ENCODE assay signal across 21 cellular contexts in genomic region chr17:7107012-7107754, GRCh38. TPM values are rescaled to one million over a fixed set of nuclear protein-coding genes. Genes with fewer than 3 reads are reported as not detected.
A peak's percentile ranks its signal among the peaks of the same experiment; 100 is the strongest.
DNase-seq lines count a peak whose midpoint lies in the region; ATAC-seq, FAIRE-seq and TF ChIP-seq lines count a peak whose summit lies in the region.
"Had no signal": no experiment of that assay in that cellular context is flagged by ENCODE, and none has a peak within 500 bp of the region (broad histone marks: within the 10 kb centered on the region; RNA-seq: fewer than 3 reads in every experiment).

No MANE protein-coding gene starts in this region.

- no peaks in the 10 kb centered on the region for H3K36me3 ChIP-seq in kidney (ENCODE audit: control insufficient read depth in 1 of 2, insufficient read depth in 2 of 2, low read length in 2 of 2)
- H3K36me3 ChIP-seq: cardiac muscle cell, uterus had no signal

- peaks cover 0 to 2% (median 0%) of the 10 kb centered on the region in 7 donors for H3K9me3 Mint-ChIP-seq in CD14-positive monocyte
- H3K9me3 Mint-ChIP-seq in endothelial cell (ENCODE audit: unreplicated experiment) = peaks cover 3% of the 10 kb centered on the region
- no peaks in the 10 kb centered on the region for H3K9me3 Mint-ChIP-seq in stimulated activated naive CD8-positive, alpha-beta T cell treated with anti-CD3 and anti-CD28 coated beads, Interleukin-15, amount 100 ng/mL, for 72 hours
- H3K9me3 Mint-ChIP-seq: activated B cell treated with CpG ODN at 0.5 μM for 24 hours; activated T-helper 1 cell treated with anti-CD3 and anti-CD28 coated beads, Interleukin-12 subunit alpha, Interleukin-12 subunit beta, Interleukin-2, Interleukin-4 antibody, amounts not matched to agents 30 ng/mL and 10 ng/mL and 1 ng/mL, durations not matched to agents 14 hours and 24 hours and 36 hours had no signal

- FAIRE-seq in kidney (lab: Jason Lieb, UNC) = no peak
- FAIRE-seq: GM18507, GM19239 had no signal

- H3K4me1 Mint-ChIP-seq in CD14-positive monocyte = peaks cover 33% of the 10 kb centered on the region
- peaks cover 30% of the 10 kb centered on the region for H3K4me1 Mint-ChIP-seq in endothelial cell (ENCODE audit: unreplicated experiment)
- peaks cover 11% of the 10 kb centered on the region for H3K4me1 Mint-ChIP-seq in stimulated activated naive CD8-positive, alpha-beta T cell treated with anti-CD3 and anti-CD28 coated beads, Interleukin-15, amount 100 ng/mL, for 72 hours

- no peak overlapping the region for H3K4me3 Mint-ChIP-seq in CD14-positive monocyte
- peak overlapping the region; percentile 24 for H3K4me3 Mint-ChIP-seq in endothelial cell (ENCODE audit: unreplicated experiment)
- no peak overlapping the region for H3K4me3 Mint-ChIP-seq in stimulated activated naive CD8-positive, alpha-beta T cell treated with anti-CD3 and anti-CD28 coated beads, Interleukin-15, amount 100 ng/mL, for 72 hours
- H3K4me3 Mint-ChIP-seq: activated B cell treated with CpG ODN at 0.5 μM for 24 hours; activated T-helper 1 cell treated with anti-CD3 and anti-CD28 coated beads, Interleukin-12 subunit alpha, Interleukin-12 subunit beta, Interleukin-2, Interleukin-4 antibody, amounts not matched to agents 30 ng/mL and 10 ng/mL and 1 ng/mL, durations not matched to agents 14 hours and 24 hours and 36 hours; nephron progenitor cell; T-helper 17 cell had no signal

- H3K27ac Mint-ChIP-seq in CD14-positive monocyte (peak overlapping the region in 4 of 7 donors; percentile 1 to 8 (median 1)), endothelial cell (ENCODE audit: unreplicated experiment) (no peak overlapping the region)
- no peak overlapping the region for H3K27ac Mint-ChIP-seq in stimulated activated naive CD8-positive, alpha-beta T cell treated with anti-CD3 and anti-CD28 coated beads, Interleukin-15, amount 100 ng/mL, for 72 hours
- H3K27ac Mint-ChIP-seq: activated B cell treated with CpG ODN at 0.5 μM for 24 hours; activated T-helper 1 cell treated with anti-CD3 and anti-CD28 coated beads, Interleukin-12 subunit alpha, Interleukin-12 subunit beta, Interleukin-2, Interleukin-4 antibody, amounts not matched to agents 30 ng/mL and 10 ng/mL and 1 ng/mL, durations not matched to agents 14 hours and 24 hours and 36 hours; nephron progenitor cell; T-helper 17 cell had no signal

- no peaks in the 10 kb centered on the region for H3K9me3 ChIP-seq in kidney (ENCODE audit: control insufficient read depth in 1 of 2, low read length in 2 of 2)
- H3K9me3 ChIP-seq: uterus had no signal

- ATAC-seq in HG02763 (IDR thresholded peaks at IDR 0.05; ENCODE audit: unreplicated experiment) = no peak
- no peak for ATAC-seq in stimulated activated naive CD8-positive, alpha-beta T cell treated with anti-CD3 and anti-CD28 coated beads, Interleukin-15, amount 100 ng/mL, for 72 hours
- ATAC-seq: T-helper 17 cell had no signal

- H3K4me3 ChIP-seq in kidney (ENCODE audit: low read length in 2 of 2) = no peak overlapping the region
- H3K4me3 ChIP-seq: cardiac muscle cell, uterus had no signal

- H3K9ac ChIP-seq in kidney (ENCODE audit: low read length in 2 of 2) = no peak overlapping the region

- H3K36me3 Mint-ChIP-seq in CD14-positive monocyte (peaks cover 39 to 72% of the 10 kb centered on the region in 2 donors), endothelial cell (ENCODE audit: low read depth, unreplicated experiment) (peaks cover 13% of the 10 kb centered on the region)

- no peak overlapping the region for H3K27ac ChIP-seq in kidney (ENCODE audit: low read depth in 2 of 2, low read length in 2 of 2)
- H3K27ac ChIP-seq: cardiac muscle cell, uterus had no signal

- intact Hi-C loops in CD14-positive monocyte (cut with micrococcal nuclease) = no loop called here
- intact Hi-C loops in kidney (cut with DNase I) = no loop called here

- H3K4me1 ChIP-seq in kidney (ENCODE audit: control insufficient read depth in 1 of 2, insufficient read depth in 1 of 2, low read depth in 1 of 2, low read length in 2 of 2) = no peaks in the 10 kb centered on the region
- H3K4me1 ChIP-seq: uterus had no signal

- TF ChIP-seq CTCF in CD14-positive monocyte (IDR thresholded peaks at IDR 0.05) (no peak), endothelial cell (IDR thresholded peaks at IDR 0.05; ENCODE audit: unreplicated experiment) (no peak), kidney (IDR thresholded peaks at IDR 0.05; ENCODE audit: borderline replicate concordance, extremely low read depth, insufficient read depth) (no peak)

- DNase-seq in CD14-positive monocyte (ENCODE audit: low spot score) (no peak), NCI-H1092 (lab: John Stamatoyannopoulos, UW) (peak; percentile 16), NCI-H510A (lab: John Stamatoyannopoulos, UW) (peak; percentile 38), endothelial cell (ENCODE audit: low spot score) (no peak), NCI-H1694 treated with DMSO at 0.1 percent for 48 hours (lab: John Stamatoyannopoulos, UW) (no peak), kidney (no peak)
- DNase-seq in stimulated activated naive CD8-positive, alpha-beta T cell treated with anti-CD3 and anti-CD28 coated beads, Interleukin-15, amount 100 ng/mL, for 72 hours = no peak
- DNase-seq: activated B cell treated with CpG ODN at 0.5 μM for 24 hours; activated CD8-positive, alpha-beta memory T cell treated with anti-CD3 and anti-CD28 coated beads for 24 hours; Calu3; nephron progenitor cell; T-helper 17 cell; uterus had no signal

- peaks cover 0 to 2% (median under 1%) of the 10 kb centered on the region in 3 donors for H3K27me3 Mint-ChIP-seq in CD14-positive monocyte (ENCODE audit: low read depth in 3 of 3)
- peaks cover 12% of the 10 kb centered on the region for H3K27me3 Mint-ChIP-seq in endothelial cell (ENCODE audit: unreplicated experiment)
- H3K27me3 Mint-ChIP-seq in stimulated activated naive CD8-positive, alpha-beta T cell treated with anti-CD3 and anti-CD28 coated beads, Interleukin-15, amount 100 ng/mL, for 72 hours = no peaks in the 10 kb centered on the region

RNA-seq across cellular contexts. Expression of gene ASGR2, which starts 7.4 kb away (rescaled TPM):
- polyA plus RNA-seq in CD14-positive monocyte = 10 to 100 TPM; 53.3 to 78.3 TPM
- total RNA-seq in endothelial cell (ENCODE audit: unreplicated experiment) = 0.41 TPM
- total RNA-seq in kidney = 1.2 TPM
- polyA plus RNA-seq in kidney (ENCODE audit: insufficient read depth, low read depth, low replicate concordance) = 1.4 TPM
- total RNA-seq: activated B cell treated with CpG ODN at 0.5 μM for 24 hours; activated T-helper 1 cell treated with anti-CD3 and anti-CD28 coated beads, Interleukin-12 subunit alpha, Interleukin-12 subunit beta, Interleukin-2, Interleukin-4 antibody, amounts not matched to agents 30 ng/mL and 10 ng/mL and 1 ng/mL, durations not matched to agents 14 hours and 24 hours and 36 hours; Calu3; cardiac muscle cell; fibroblast of lung; kidney epithelial cell; renal cortical epithelial cell; uterus had no signal
- polyA plus RNA-seq: fibroblast of lung had no signal

RNA-seq across cellular contexts. Expression of gene CLEC10A, which starts 27.1 kb away (rescaled TPM):
- polyA plus RNA-seq in CD14-positive monocyte (10 to 100 TPM; 22.7 to 61.9 TPM), kidney (ENCODE audit: insufficient read depth, low read depth, low replicate concordance) (1.5 TPM)
- total RNA-seq in endothelial cell (ENCODE audit: unreplicated experiment) (30.4 TPM), kidney (16.1 TPM)
- total RNA-seq: activated B cell treated with CpG ODN at 0.5 μM for 24 hours; activated T-helper 1 cell treated with anti-CD3 and anti-CD28 coated beads, Interleukin-12 subunit alpha, Interleukin-12 subunit beta, Interleukin-2, Interleukin-4 antibody, amounts not matched to agents 30 ng/mL and 10 ng/mL and 1 ng/mL, durations not matched to agents 14 hours and 24 hours and 36 hours; Calu3; cardiac muscle cell; fibroblast of lung; kidney epithelial cell; renal cortical epithelial cell had no signal
- polyA plus RNA-seq: cardiac muscle cell, fibroblast of lung had no signal

Comparison
In these comparisons a context has a peak if more than half of its experiments do, and no peak if none do; other contexts are left out.
1. DNase-seq: peak in NCI-H1092 (single experiment) and NCI-H510A (single experiment); none in CD14-positive monocyte (single experiment), endothelial cell (single experiment), NCI-H1694 treated with DMSO at 0.1 percent for 48 hours (single experiment), kidney (single experiment) and stimulated activated naive CD8-positive, alpha-beta T cell treated with anti-CD3 and anti-CD28 coated beads, Interleukin-15, amount 100 ng/mL, for 72 hours (0 of 2).
2. H3K27ac Mint-ChIP-seq: peak in CD14-positive monocyte (4 of 7); none in endothelial cell (single experiment) and stimulated activated naive CD8-positive, alpha-beta T cell treated with anti-CD3 and anti-CD28 coated beads, Interleukin-15, amount 100 ng/mL, for 72 hours (0 of 2).